ENCODE assay signal across 12 cellular contexts in the genomic region with DNA sequence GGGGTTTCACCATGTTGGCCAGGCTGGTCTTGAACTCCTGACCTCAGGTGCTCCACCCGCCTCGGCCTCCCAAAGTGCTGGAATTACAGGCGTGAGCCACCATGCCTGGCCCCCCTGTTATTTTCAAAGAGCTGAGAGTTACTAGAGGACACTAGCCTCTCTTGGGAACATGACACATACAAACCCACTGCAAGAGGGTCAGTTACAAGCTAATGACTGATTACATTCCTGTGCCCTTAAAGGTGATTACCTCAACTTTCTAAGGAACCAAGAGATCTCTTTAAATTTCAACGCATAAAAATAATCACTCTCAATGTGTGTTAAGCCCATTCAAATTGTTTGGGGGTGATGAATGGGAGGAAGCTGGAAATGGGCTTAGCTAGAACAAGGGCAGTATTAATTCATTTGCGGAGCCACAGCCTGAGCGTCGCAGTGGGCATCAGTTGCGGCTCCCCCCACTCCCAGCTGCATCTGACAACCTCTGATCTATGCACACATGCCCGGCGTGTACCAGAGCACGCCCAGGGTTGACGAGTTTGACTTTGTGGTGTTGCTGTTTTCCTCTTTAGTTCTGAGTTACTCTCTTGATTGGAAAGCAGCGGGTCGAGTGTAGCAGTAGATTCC.
DNase-seq lines count a peak whose midpoint lies in the region; ATAC-seq, FAIRE-seq and TF ChIP-seq lines count a peak whose summit lies in the region.
"Had no signal": no experiment of that assay in that cellular context is flagged by ENCODE, and none has a peak within 500 bp of the region (broad histone marks: within the 10 kb centered on the region; RNA-seq: fewer than 3 reads in every experiment).

No MANE protein-coding gene starts in this region.

- DNase-seq in GM23248 (peak; percentile 40), astrocyte (ENCODE audit: low read depth) (peak; percentile 52), hippocampal formation (lab: John Stamatoyannopoulos, UW) (peak; percentile 68 to 80), superior temporal gyrus (ENCODE audit: extremely low spot score) (no peak), inferior parietal cortex (ENCODE audit: extremely low spot score) (no peak), CD1c-positive myeloid dendritic cell (ENCODE audit: extremely low spot score) (no peak)
- DNase-seq: activated CD4-positive, CD25-positive, alpha-beta regulatory T cell treated with anti-CD3 and anti-CD28 coated beads, Interleukin-2, amount 50 U/mL, for 72 hours; stimulated activated CD4-positive, alpha-beta T cell treated with anti-CD3 and anti-CD28 coated beads, Interleukin-4, amount 100 ng/mL, for 24 hours had no signal

- peak overlapping the region; percentile 1 for H3K4me3 Mint-ChIP-seq in astrocyte (ENCODE audit: unreplicated experiment)

- H3K4me1 Mint-ChIP-seq in astrocyte (ENCODE audit: low read depth, unreplicated experiment): peaks cover 44% of the 10 kb centered on the region

- H2AFZ ChIP-seq in GM23248: peak overlapping the region; percentile 17; the same call in 1 of the 2 replicates
- peak overlapping the region; percentile 22 for H2AFZ ChIP-seq in astrocyte (ENCODE audit: low read depth, low read length)

- H3K4me2 ChIP-seq in GM23248 (ENCODE audit: unreplicated experiment) (peak overlapping the region; percentile 79), astrocyte (ENCODE audit: low read length) (peak overlapping the region; percentile 81), skeletal muscle satellite cell (ENCODE audit: low read length) (peak overlapping the region; percentile 76)
- H3K4me2 ChIP-seq: KMS-11 had no signal

- peaks cover 2% of the 10 kb centered on the region for H3K9me3 Mint-ChIP-seq in astrocyte (ENCODE audit: unreplicated experiment)

- ATAC-seq in HG03432 (IDR thresholded peaks at IDR 0.05; ENCODE audit: unreplicated experiment): no peak

- peak overlapping the region; percentile 75 for H3K27ac Mint-ChIP-seq in astrocyte (ENCODE audit: unreplicated experiment)

- no peaks in the 10 kb centered on the region for H3K36me3 ChIP-seq in GM23248 (ENCODE audit: low read depth)
- no peaks in the 10 kb centered on the region for H3K36me3 ChIP-seq in astrocyte (ENCODE audit: insufficient read depth, low read length)
- no peaks in the 10 kb centered on the region for H3K36me3 ChIP-seq in skeletal muscle satellite cell (ENCODE audit: insufficient read depth, low read length)

- no peaks in the 10 kb centered on the region for H3K27me3 Mint-ChIP-seq in astrocyte (ENCODE audit: low read depth, unreplicated experiment)

- H3K9me3 ChIP-seq in GM23248 (ENCODE audit: low read depth) (no peaks in the 10 kb centered on the region), astrocyte (ENCODE audit: insufficient read depth, low read depth, low read length) (no peaks in the 10 kb centered on the region), skeletal muscle satellite cell (replicated peaks; ENCODE audit: low read length) (no peaks in the 10 kb centered on the region)

- no peaks in the 10 kb centered on the region for H3K79me2 ChIP-seq in GM23248 (ENCODE audit: insufficient read depth)
- no peaks in the 10 kb centered on the region for H3K79me2 ChIP-seq in astrocyte (ENCODE audit: insufficient read depth, low read length)

- H3F3A ChIP-seq in GM23248 (ENCODE audit: insufficient read depth): peaks cover 55% of the 10 kb centered on the region

- peaks cover 46% of the 10 kb centered on the region for H3K4me1 ChIP-seq in GM23248 (ENCODE audit: insufficient read depth)
- peaks cover 29% of the 10 kb centered on the region for H3K4me1 ChIP-seq in astrocyte (ENCODE audit: insufficient read depth, low read length)
- peaks cover 43% of the 10 kb centered on the region for H3K4me1 ChIP-seq in skeletal muscle satellite cell (ENCODE audit: control insufficient read depth, insufficient read depth, low read length)

- no peaks in the 10 kb centered on the region for H3K9me2 ChIP-seq in GM23248 (ENCODE audit: insufficient read depth)

- peak overlapping the region; percentile 84 for H3K27ac ChIP-seq in GM23248
- peak overlapping the region; percentile 64 for H3K27ac ChIP-seq in astrocyte (ENCODE audit: low read depth, low read length)
- H3K27ac ChIP-seq: KMS-11 had no signal

- H3K9ac ChIP-seq in GM23248: peak overlapping the region; percentile 45; the same call in 1 of the 2 replicates
- H3K9ac ChIP-seq in astrocyte (ENCODE audit: low read length): peak overlapping the region; percentile 47
- peak overlapping the region; percentile 6 for H3K9ac ChIP-seq in skeletal muscle satellite cell (ENCODE audit: low read depth, low read length)
- H3K9ac ChIP-seq: KMS-11 had no signal

- H3K36me3 Mint-ChIP-seq in astrocyte (ENCODE audit: low read depth, unreplicated experiment): peaks cover 2% of the 10 kb centered on the region

- H3K4me3 ChIP-seq in GM23248: peak overlapping the region; percentile 31
- H3K4me3 ChIP-seq in astrocyte (ENCODE audit: insufficient read depth, low read depth, low read length): peak overlapping the region; percentile 35
- peak overlapping the region; percentile 32 for H3K4me3 ChIP-seq in skeletal muscle satellite cell (ENCODE audit: low read length)

- TF ChIP-seq CTCF in astrocyte (IDR thresholded peaks at IDR 0.05; ENCODE audit: insufficient read depth, low read depth, low read length): no peak

- H4K20me1 ChIP-seq in GM23248 (ENCODE audit: insufficient read depth) (no peaks in the 10 kb centered on the region), astrocyte (ENCODE audit: insufficient read depth, low read length) (no peaks in the 10 kb centered on the region)

- in situ Hi-C loops in GM23248 (cut with MboI): no loop called here

- 13 to 15% methylated on average over 14 of the region's 14 CpGs for whole genome bisulfite sequencing in GM23248 (ENCODE audit: low coverage in 1 of 2, low lambda C conversion rate in 2 of 2, missing lambda C conversion rate in 2 of 2), 2 experiments

- H3K27me3 ChIP-seq in GM23248 (replicated peaks; ENCODE audit: insufficient read depth) (peaks cover 9% of the 10 kb centered on the region; the same call in 1 of the 2 replicates), astrocyte (ENCODE audit: insufficient read depth, low read length) (no peaks in the 10 kb centered on the region), skeletal muscle satellite cell (ENCODE audit: control insufficient read depth, insufficient read depth, low read length) (peaks cover 15% of the 10 kb centered on the region)

- FAIRE-seq in astrocyte (lab: Jason Lieb, UNC): no peak
- FAIRE-seq: bronchial epithelial cell had no signal

Comparison
In these comparisons a context has a peak if more than half of its experiments do, and no peak if none do; other contexts are left out.
1. DNase-seq: peak in GM23248 (single experiment), astrocyte (single experiment) and hippocampal formation (2 of 2); none in superior temporal gyrus (single experiment), inferior parietal cortex (single experiment) and CD1c-positive myeloid dendritic cell (single experiment).
2. Peak in every context shown above with its lines, with median percentiles within 50 percentile points of each other: H3K4me2 ChIP-seq, H3K4me3 ChIP-seq and H3K9ac ChIP-seq.